In the genomic region with DNA sequence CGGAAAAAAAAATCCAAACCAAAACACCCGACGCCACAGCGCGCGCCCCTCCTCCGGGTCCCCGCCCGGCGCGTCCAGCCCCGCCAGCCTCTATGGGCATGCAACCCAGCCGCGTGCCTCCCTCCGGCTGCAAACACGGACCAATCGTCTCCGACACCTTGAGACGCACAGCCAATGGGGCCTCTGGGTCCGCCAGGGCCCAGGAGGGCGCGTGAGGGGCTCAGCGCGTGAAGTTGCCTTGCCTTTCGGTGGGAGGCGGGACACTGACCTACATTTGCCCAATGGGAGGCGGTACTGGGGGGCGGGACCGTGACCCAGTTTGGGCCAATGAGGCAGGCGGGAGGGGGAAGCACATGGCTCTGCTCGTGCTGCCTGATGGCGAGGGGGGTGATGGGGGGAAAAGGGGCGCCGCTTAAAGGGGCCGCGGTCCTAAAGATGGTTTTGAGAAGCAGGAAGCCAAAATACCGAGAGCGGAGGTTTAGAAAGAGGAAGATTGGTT, we compare ENCODE assay signal across 1 cellular context.
TF ChIP-seq lines count a peak whose summit lies in the region.

No MANE protein-coding gene starts in this region.

TF ChIP-seq in HepG2, 621 proteins besides CTCF, POLR2A, EP300 and RAD21 (continued from another document and continues in another):
- TF ChIP-seq, protein P1, sequence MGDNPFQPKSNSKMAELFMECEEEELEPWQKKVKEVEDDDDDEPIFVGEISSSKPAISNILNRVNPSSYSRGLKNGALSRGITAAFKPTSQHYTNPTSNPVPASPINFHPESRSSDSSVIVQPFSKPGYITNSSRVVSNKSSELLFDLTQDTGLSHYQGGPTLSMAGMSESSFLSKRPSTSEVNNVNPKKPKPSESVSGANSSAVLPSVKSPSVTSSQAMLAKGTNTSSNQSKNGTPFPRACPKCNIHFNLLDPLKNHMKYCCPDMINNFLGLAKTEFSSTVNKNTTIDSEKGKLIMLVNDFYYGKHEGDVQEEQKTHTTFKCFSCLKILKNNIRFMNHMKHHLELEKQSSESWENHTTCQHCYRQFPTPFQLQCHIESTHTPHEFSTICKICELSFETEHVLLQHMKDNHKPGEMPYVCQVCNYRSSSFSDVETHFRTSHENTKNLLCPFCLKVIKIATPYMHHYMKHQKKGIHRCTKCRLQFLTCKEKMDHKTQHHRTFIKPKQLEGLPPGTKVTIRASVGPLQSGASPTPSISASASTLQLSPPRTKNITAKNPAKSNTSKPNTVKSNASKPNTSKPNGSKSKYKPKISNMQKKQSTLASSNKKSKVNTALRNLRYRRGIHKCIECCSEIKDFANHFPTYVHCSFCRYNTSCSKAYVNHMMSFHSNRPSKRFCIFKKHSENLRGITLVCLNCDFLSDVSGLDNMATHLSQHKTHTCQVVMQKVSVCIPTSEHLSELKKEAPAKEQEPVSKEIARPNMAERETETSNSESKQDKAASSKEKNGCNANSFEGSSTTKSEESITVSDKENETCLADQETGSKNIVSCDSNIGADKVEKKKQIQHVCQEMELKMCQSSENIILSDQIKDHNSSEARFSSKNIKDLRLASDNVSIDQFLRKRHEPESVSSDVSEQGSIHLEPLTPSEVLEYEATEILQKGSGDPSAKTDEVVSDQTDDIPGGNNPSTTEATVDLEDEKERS (CRISPR knock-in tag; IDR thresholded peaks at IDR 0.05) = 0 out of 2 replicates have a peak, but pooled peaks have one; percentile 31
- TF ChIP-seq, protein P2, sequence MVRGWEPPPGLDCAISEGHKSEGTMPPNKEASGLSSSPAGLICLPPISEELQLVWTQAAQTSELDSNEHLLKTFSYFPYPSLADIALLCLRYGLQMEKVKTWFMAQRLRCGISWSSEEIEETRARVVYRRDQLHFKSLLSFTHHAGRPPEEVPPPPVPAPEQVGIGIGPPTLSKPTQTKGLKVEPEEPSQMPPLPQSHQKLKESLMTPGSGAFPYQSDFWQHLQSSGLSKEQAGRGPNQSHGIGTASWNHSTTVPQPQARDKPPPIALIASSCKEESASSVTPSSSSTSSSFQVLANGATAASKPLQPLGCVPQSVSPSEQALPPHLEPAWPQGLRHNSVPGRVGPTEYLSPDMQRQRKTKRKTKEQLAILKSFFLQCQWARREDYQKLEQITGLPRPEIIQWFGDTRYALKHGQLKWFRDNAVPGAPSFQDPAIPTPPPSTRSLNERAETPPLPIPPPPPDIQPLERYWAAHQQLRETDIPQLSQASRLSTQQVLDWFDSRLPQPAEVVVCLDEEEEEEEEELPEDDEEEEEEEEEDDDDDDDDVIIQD (CRISPR knock-in tag; IDR thresholded peaks at IDR 0.05; ENCODE audit: low read depth) = no peak
- TF ChIP-seq ZNF292 (CRISPR knock-in tag; IDR thresholded peaks at IDR 0.05; ENCODE audit: borderline replicate concordance, low read depth) (no peak), GLI4 (CRISPR knock-in tag; IDR thresholded peaks at IDR 0.05; ENCODE audit: borderline replicate concordance) (peak; percentile 54; the same call in 1 of the 2 replicates), RFXAP (CRISPR knock-in tag; IDR thresholded peaks at IDR 0.05; ENCODE audit: borderline replicate concordance) (peak; percentile 76; the same call in 1 of the 2 replicates), JUNB (CRISPR knock-in tag; IDR thresholded peaks at IDR 0.05; ENCODE audit: borderline replicate concordance) (no peak), NFE2L1 (CRISPR knock-in tag; IDR thresholded peaks at IDR 0.05; ENCODE audit: borderline replicate concordance) (peak; percentile 74; the same call in 1 of the 2 replicates), PPARG (CRISPR knock-in tag; conservative IDR thresholded peaks at IDR 0.05) (peak; percentile 58; the same call in 1 of the 2 replicates), ZNF350 (CRISPR knock-in tag; IDR thresholded peaks at IDR 0.05; ENCODE audit: borderline replicate concordance, low read depth) (no peak; the same call in 1 of the 2 replicates), PCBP2 (optimal IDR thresholded peaks at IDR 0.05; ENCODE audit: low read depth, low read length, poor library complexity, severe bottlenecking) (no peak), HDAC1 (CRISPR knock-in tag; IDR thresholded peaks at IDR 0.05) (peak; percentile 72), ZNF816 (CRISPR knock-in tag; IDR thresholded peaks at IDR 0.05; ENCODE audit: borderline replicate concordance) (0 out of 2 replicates have a peak, but pooled peaks have one; percentile 81), KAT2B (IDR thresholded peaks at IDR 0.05; ENCODE audit: borderline replicate concordance, low read depth, low read length) (no peak)
- TF ChIP-seq, protein P3, sequence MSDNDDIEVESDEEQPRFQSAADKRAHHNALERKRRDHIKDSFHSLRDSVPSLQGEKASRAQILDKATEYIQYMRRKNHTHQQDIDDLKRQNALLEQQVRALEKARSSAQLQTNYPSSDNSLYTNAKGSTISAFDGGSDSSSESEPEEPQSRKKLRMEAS (IDR thresholded peaks at IDR 0.05) = peak; percentile 100
- TF ChIP-seq, protein P4, sequence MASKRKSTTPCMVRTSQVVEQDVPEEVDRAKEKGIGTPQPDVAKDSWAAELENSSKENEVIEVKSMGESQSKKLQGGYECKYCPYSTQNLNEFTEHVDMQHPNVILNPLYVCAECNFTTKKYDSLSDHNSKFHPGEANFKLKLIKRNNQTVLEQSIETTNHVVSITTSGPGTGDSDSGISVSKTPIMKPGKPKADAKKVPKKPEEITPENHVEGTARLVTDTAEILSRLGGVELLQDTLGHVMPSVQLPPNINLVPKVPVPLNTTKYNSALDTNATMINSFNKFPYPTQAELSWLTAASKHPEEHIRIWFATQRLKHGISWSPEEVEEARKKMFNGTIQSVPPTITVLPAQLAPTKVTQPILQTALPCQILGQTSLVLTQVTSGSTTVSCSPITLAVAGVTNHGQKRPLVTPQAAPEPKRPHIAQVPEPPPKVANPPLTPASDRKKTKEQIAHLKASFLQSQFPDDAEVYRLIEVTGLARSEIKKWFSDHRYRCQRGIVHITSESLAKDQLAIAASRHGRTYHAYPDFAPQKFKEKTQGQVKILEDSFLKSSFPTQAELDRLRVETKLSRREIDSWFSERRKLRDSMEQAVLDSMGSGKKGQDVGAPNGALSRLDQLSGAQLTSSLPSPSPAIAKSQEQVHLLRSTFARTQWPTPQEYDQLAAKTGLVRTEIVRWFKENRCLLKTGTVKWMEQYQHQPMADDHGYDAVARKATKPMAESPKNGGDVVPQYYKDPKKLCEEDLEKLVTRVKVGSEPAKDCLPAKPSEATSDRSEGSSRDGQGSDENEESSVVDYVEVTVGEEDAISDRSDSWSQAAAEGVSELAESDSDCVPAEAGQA (IDR thresholded peaks at IDR 0.05; ENCODE audit: low read depth) = no peak
- TF ChIP-seq, protein P4 (CRISPR knock-in tag; IDR thresholded peaks at IDR 0.05; ENCODE audit: borderline replicate concordance) = no peak
- TF ChIP-seq, protein P5, sequence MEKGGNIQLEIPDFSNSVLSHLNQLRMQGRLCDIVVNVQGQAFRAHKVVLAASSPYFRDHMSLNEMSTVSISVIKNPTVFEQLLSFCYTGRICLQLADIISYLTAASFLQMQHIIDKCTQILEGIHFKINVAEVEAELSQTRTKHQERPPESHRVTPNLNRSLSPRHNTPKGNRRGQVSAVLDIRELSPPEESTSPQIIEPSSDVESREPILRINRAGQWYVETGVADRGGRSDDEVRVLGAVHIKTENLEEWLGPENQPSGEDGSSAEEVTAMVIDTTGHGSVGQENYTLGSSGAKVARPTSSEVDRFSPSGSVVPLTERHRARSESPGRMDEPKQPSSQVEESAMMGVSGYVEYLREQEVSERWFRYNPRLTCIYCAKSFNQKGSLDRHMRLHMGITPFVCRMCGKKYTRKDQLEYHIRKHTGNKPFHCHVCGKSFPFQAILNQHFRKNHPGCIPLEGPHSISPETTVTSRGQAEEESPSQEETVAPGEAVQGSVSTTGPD (CRISPR knock-in tag; IDR thresholded peaks at IDR 0.05) = no peak
- TF ChIP-seq, protein P6, sequence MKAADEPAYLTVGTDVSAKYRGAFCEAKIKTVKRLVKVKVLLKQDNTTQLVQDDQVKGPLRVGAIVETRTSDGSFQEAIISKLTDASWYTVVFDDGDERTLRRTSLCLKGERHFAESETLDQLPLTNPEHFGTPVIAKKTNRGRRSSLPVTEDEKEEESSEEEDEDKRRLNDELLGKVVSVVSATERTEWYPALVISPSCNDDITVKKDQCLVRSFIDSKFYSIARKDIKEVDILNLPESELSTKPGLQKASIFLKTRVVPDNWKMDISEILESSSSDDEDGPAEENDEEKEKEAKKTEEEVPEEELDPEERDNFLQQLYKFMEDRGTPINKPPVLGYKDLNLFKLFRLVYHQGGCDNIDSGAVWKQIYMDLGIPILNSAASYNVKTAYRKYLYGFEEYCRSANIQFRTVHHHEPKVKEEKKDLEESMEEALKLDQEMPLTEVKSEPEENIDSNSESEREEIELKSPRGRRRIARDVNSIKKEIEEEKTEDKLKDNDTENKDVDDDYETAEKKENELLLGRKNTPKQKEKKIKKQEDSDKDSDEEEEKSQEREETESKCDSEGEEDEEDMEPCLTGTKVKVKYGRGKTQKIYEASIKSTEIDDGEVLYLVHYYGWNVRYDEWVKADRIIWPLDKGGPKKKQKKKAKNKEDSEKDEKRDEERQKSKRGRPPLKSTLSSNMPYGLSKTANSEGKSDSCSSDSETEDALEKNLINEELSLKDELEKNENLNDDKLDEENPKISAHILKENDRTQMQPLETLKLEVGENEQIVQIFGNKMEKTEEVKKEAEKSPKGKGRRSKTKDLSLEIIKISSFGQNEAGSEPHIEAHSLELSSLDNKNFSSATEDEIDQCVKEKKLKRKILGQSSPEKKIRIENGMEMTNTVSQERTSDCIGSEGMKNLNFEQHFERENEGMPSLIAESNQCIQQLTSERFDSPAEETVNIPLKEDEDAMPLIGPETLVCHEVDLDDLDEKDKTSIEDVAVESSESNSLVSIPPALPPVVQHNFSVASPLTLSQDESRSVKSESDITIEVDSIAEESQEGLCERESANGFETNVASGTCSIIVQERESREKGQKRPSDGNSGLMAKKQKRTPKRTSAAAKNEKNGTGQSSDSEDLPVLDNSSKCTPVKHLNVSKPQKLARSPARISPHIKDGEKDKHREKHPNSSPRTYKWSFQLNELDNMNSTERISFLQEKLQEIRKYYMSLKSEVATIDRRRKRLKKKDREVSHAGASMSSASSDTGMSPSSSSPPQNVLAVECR (CRISPR knock-in tag; IDR thresholded peaks at IDR 0.05; ENCODE audit: borderline replicate concordance) = peak; percentile 82; the same call in 1 of the 2 replicates
- TF ChIP-seq, protein P7, sequence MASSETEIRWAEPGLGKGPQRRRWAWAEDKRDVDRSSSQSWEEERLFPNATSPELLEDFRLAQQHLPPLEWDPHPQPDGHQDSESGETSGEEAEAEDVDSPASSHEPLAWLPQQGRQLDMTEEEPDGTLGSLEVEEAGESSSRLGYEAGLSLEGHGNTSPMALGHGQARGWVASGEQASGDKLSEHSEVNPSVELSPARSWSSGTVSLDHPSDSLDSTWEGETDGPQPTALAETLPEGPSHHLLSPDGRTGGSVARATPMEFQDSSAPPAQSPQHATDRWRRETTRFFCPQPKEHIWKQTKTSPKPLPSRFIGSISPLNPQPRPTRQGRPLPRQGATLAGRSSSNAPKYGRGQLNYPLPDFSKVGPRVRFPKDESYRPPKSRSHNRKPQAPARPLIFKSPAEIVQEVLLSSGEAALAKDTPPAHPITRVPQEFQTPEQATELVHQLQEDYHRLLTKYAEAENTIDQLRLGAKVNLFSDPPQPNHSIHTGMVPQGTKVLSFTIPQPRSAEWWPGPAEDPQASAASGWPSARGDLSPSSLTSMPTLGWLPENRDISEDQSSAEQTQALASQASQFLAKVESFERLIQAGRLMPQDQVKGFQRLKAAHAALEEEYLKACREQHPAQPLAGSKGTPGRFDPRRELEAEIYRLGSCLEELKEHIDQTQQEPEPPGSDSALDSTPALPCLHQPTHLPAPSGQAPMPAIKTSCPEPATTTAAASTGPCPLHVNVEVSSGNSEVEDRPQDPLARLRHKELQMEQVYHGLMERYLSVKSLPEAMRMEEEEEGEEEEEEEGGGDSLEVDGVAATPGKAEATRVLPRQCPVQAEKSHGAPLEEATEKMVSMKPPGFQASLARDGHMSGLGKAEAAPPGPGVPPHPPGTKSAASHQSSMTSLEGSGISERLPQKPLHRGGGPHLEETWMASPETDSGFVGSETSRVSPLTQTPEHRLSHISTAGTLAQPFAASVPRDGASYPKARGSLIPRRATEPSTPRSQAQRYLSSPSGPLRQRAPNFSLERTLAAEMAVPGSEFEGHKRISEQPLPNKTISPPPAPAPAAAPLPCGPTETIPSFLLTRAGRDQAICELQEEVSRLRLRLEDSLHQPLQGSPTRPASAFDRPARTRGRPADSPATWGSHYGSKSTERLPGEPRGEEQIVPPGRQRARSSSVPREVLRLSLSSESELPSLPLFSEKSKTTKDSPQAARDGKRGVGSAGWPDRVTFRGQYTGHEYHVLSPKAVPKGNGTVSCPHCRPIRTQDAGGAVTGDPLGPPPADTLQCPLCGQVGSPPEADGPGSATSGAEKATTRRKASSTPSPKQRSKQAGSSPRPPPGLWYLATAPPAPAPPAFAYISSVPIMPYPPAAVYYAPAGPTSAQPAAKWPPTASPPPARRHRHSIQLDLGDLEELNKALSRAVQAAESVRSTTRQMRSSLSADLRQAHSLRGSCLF (CRISPR knock-in tag; IDR thresholded peaks at IDR 0.05; ENCODE audit: borderline replicate concordance) = no peak
- TF ChIP-seq, protein P8, sequence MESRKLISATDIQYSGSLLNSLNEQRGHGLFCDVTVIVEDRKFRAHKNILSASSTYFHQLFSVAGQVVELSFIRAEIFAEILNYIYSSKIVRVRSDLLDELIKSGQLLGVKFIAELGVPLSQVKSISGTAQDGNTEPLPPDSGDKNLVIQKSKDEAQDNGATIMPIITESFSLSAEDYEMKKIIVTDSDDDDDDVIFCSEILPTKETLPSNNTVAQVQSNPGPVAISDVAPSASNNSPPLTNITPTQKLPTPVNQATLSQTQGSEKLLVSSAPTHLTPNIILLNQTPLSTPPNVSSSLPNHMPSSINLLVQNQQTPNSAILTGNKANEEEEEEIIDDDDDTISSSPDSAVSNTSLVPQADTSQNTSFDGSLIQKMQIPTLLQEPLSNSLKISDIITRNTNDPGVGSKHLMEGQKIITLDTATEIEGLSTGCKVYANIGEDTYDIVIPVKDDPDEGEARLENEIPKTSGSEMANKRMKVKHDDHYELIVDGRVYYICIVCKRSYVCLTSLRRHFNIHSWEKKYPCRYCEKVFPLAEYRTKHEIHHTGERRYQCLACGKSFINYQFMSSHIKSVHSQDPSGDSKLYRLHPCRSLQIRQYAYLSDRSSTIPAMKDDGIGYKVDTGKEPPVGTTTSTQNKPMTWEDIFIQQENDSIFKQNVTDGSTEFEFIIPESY (CRISPR knock-in tag; IDR thresholded peaks at IDR 0.05) = no peak
